Comparison of ENCODE assay signal across 2 cellular contexts in genomic region chr10:119425102-119425880, GRCh38.
TF ChIP-seq lines count a peak whose summit lies in the region.

No MANE protein-coding gene starts in this region.

TF ChIP-seq in HepG2, 621 proteins besides CTCF, POLR2A, EP300 and RAD21:
- TF ChIP-seq ZNF343 (CRISPR knock-in tag; IDR thresholded peaks at IDR 0.05) = no peak
- TF ChIP-seq GZF1 (CRISPR knock-in tag; IDR thresholded peaks at IDR 0.05) = peak; percentile 35; the same call in 1 of the 2 replicates
- no peak for TF ChIP-seq ZSCAN20 (CRISPR knock-in tag; IDR thresholded peaks at IDR 0.05; ENCODE audit: borderline replicate concordance)
- TF ChIP-seq, protein P1, sequence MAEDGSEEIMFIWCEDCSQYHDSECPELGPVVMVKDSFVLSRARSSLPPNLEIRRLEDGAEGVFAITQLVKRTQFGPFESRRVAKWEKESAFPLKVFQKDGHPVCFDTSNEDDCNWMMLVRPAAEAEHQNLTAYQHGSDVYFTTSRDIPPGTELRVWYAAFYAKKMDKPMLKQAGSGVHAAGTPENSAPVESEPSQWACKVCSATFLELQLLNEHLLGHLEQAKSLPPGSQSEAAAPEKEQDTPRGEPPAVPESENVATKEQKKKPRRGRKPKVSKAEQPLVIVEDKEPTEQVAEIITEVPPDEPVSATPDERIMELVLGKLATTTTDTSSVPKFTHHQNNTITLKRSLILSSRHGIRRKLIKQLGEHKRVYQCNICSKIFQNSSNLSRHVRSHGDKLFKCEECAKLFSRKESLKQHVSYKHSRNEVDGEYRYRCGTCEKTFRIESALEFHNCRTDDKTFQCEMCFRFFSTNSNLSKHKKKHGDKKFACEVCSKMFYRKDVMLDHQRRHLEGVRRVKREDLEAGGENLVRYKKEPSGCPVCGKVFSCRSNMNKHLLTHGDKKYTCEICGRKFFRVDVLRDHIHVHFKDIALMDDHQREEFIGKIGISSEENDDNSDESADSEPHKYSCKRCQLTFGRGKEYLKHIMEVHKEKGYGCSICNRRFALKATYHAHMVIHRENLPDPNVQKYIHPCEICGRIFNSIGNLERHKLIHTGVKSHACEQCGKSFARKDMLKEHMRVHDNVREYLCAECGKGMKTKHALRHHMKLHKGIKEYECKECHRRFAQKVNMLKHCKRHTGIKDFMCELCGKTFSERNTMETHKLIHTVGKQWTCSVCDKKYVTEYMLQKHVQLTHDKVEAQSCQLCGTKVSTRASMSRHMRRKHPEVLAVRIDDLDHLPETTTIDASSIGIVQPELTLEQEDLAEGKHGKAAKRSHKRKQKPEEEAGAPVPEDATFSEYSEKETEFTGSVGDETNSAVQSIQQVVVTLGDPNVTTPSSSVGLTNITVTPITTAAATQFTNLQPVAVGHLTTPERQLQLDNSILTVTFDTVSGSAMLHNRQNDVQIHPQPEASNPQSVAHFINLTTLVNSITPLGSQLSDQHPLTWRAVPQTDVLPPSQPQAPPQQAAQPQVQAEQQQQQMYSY (CRISPR knock-in tag; IDR thresholded peaks at IDR 0.05) = no peak
- no peak for TF ChIP-seq SAFB2 (CRISPR knock-in tag; IDR thresholded peaks at IDR 0.05; ENCODE audit: borderline replicate concordance, low read depth)

TF ChIP-seq in H1, 55 proteins besides CTCF, POLR2A, EP300 and RAD21:
- TF ChIP-seq, protein P2, sequence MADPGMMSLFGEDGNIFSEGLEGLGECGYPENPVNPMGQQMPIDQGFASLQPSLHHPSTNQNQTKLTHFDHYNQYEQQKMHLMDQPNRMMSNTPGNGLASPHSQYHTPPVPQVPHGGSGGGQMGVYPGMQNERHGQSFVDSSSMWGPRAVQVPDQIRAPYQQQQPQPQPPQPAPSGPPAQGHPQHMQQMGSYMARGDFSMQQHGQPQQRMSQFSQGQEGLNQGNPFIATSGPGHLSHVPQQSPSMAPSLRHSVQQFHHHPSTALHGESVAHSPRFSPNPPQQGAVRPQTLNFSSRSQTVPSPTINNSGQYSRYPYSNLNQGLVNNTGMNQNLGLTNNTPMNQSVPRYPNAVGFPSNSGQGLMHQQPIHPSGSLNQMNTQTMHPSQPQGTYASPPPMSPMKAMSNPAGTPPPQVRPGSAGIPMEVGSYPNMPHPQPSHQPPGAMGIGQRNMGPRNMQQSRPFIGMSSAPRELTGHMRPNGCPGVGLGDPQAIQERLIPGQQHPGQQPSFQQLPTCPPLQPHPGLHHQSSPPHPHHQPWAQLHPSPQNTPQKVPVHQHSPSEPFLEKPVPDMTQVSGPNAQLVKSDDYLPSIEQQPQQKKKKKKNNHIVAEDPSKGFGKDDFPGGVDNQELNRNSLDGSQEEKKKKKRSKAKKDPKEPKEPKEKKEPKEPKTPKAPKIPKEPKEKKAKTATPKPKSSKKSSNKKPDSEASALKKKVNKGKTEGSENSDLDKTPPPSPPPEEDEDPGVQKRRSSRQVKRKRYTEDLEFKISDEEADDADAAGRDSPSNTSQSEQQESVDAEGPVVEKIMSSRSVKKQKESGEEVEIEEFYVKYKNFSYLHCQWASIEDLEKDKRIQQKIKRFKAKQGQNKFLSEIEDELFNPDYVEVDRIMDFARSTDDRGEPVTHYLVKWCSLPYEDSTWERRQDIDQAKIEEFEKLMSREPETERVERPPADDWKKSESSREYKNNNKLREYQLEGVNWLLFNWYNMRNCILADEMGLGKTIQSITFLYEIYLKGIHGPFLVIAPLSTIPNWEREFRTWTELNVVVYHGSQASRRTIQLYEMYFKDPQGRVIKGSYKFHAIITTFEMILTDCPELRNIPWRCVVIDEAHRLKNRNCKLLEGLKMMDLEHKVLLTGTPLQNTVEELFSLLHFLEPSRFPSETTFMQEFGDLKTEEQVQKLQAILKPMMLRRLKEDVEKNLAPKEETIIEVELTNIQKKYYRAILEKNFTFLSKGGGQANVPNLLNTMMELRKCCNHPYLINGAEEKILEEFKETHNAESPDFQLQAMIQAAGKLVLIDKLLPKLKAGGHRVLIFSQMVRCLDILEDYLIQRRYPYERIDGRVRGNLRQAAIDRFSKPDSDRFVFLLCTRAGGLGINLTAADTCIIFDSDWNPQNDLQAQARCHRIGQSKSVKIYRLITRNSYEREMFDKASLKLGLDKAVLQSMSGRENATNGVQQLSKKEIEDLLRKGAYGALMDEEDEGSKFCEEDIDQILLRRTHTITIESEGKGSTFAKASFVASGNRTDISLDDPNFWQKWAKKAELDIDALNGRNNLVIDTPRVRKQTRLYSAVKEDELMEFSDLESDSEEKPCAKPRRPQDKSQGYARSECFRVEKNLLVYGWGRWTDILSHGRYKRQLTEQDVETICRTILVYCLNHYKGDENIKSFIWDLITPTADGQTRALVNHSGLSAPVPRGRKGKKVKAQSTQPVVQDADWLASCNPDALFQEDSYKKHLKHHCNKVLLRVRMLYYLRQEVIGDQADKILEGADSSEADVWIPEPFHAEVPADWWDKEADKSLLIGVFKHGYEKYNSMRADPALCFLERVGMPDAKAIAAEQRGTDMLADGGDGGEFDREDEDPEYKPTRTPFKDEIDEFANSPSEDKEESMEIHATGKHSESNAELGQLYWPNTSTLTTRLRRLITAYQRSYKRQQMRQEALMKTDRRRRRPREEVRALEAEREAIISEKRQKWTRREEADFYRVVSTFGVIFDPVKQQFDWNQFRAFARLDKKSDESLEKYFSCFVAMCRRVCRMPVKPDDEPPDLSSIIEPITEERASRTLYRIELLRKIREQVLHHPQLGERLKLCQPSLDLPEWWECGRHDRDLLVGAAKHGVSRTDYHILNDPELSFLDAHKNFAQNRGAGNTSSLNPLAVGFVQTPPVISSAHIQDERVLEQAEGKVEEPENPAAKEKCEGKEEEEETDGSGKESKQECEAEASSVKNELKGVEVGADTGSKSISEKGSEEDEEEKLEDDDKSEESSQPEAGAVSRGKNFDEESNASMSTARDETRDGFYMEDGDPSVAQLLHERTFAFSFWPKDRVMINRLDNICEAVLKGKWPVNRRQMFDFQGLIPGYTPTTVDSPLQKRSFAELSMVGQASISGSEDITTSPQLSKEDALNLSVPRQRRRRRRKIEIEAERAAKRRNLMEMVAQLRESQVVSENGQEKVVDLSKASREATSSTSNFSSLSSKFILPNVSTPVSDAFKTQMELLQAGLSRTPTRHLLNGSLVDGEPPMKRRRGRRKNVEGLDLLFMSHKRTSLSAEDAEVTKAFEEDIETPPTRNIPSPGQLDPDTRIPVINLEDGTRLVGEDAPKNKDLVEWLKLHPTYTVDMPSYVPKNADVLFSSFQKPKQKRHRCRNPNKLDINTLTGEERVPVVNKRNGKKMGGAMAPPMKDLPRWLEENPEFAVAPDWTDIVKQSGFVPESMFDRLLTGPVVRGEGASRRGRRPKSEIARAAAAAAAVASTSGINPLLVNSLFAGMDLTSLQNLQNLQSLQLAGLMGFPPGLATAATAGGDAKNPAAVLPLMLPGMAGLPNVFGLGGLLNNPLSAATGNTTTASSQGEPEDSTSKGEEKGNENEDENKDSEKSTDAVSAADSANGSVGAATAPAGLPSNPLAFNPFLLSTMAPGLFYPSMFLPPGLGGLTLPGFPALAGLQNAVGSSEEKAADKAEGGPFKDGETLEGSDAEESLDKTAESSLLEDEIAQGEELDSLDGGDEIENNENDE (IDR thresholded peaks at IDR 0.05; ENCODE audit: insufficient replicate concordance, low read length) = peak; percentile 77
- TF ChIP-seq EGR1 (IDR thresholded peaks at IDR 0.05; ENCODE audit: borderline replicate concordance, low read depth, low read length) = no peak
